In the genomic region with DNA sequence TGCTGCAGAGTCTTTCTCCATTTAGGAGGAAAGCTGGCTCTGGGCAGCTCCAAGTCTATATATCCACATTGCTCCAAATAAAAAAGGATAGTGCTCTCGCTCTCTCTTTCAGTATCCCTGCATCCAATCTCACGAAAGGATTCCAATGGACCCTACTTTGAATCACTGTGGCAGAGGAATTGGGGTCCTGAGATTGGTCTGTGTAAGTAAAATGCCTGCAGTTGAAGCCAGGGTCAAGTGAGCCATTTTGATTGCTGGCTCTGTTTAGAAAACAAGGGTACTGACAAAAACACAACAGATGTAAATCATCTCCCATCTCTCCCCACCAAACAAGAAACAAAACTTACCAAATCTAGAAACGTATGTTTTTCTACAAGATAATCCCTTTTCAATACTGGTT, we compare ENCODE assay signal across 26 cellular contexts. TPM values are rescaled to one million over a fixed set of nuclear protein-coding genes. Genes with fewer than 3 reads are reported as not detected.
"Had no signal": no experiment of that assay in that cellular context is flagged by ENCODE, and none has a peak within 500 bp of the region (broad histone marks: within the 10 kb centered on the region; RNA-seq: fewer than 3 reads in every experiment).

No MANE protein-coding gene starts in this region.

- H3K27ac Mint-ChIP-seq: endodermal cell, naive B cell, type B pancreatic cell had no signal

- H3K9me3 Mint-ChIP-seq: type B pancreatic cell had no signal

- DNase-seq: effector CD4-positive, alpha-beta T cell; endodermal cell; erythroblast; foreskin keratinocyte; head of caudate nucleus; left colon; left ventricle myocardium superior; mesenchymal stem cell; midbrain; naive B cell; posterior cingulate gyrus; spleen; stimulated activated CD4-positive, alpha-beta T cell treated with anti-CD3 and anti-CD28 coated beads, Interleukin-15, amount 100 ng/mL, for 24 hours; stimulated activated CD4-positive, alpha-beta T cell treated with anti-CD3 and anti-CD28 coated beads, Interleukin-1b, Interleukin-23, amount 100 ng/mL, for 48 hours; stimulated activated CD4-positive, alpha-beta T cell treated with anti-CD3 and anti-CD28 coated beads, Interleukin-4, amount 100 ng/mL, for 24 hours; stimulated activated naive CD4-positive, alpha-beta T cell; stomach; thyroid gland had no signal

- H3K9me3 ChIP-seq: neutrophil, spleen, stomach, suprapubic skin, thyroid gland had no signal

- H3K4me3 Mint-ChIP-seq: endodermal cell, naive B cell, type B pancreatic cell had no signal

- ATAC-seq: foreskin keratinocyte, left colon, left ventricle myocardium superior, sciatic nerve had no signal

- H3K27me3 Mint-ChIP-seq: type B pancreatic cell had no signal

- H3K36me3 Mint-ChIP-seq: naive B cell had no signal

- H3K4me1 ChIP-seq: foreskin keratinocyte, spleen, suprapubic skin, thyroid gland had no signal

- H3K36me3 ChIP-seq: neutrophil, spleen, stomach, suprapubic skin, thyroid gland had no signal

- H3K27me3 ChIP-seq: hepatocyte, spleen, stomach, suprapubic skin, thyroid gland had no signal

- H3K4me3 ChIP-seq: coronary artery, hepatocyte, lung, spleen, stomach, suprapubic skin, thyroid gland had no signal

- H3K4me1 Mint-ChIP-seq: naive B cell had no signal

- H3K27ac ChIP-seq: coronary artery, foreskin keratinocyte, hepatocyte, neutrophil, spleen, stomach, suprapubic skin, thyroid gland had no signal

RNA-seq across cellular contexts. Expression of gene RSPO3, which starts 45.5 kb away (rescaled TPM):
- total RNA-seq: dermis microvascular lymphatic vessel endothelial cell, foreskin keratinocyte had no signal
